11 cellular contexts compared by ENCODE assay signal in the genomic region with DNA sequence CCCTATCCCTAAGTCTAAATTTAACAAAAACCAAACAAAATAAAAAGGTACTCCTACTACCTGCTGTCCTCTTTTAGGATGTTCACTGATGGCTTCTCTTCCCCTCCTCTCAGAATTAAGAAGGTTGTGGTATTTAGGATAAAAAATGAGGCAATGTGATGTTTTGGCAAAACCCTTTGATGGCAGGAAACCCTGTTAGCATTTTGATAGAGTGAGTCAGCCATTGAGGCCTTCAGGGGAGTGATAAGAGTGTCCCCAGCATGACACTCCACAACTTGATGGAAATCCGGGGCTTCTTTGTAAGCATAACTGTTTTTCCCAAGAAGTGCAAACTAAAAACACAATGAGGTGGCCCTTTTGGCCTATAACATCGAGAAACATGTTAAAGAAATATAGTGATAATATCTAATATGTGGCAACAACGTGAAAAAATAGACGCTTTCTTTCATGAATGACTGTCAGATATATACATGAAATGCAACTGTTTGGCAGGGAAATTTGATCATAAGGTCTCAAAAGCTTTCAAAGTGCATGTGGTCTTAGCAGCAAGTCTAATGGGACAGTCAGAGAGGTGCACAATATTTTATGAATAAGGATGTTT. TPM values are rescaled to one million over a fixed set of nuclear protein-coding genes. Genes with fewer than 3 reads are reported as not detected.
DNase-seq lines count a peak whose midpoint lies in the region; TF ChIP-seq lines count a peak whose summit lies in the region.
"Had no signal": no experiment of that assay in that cellular context is flagged by ENCODE, and none has a peak within 500 bp of the region (broad histone marks: within the 10 kb centered on the region; RNA-seq: fewer than 3 reads in every experiment).

No MANE protein-coding gene starts in this region.

- DNase-seq in CMK (ENCODE audit: low read depth) (peak; percentile 38), LHCN-M2 (ENCODE audit: low read depth) (peak; percentile 33), iris pigment epithelial cell (ENCODE audit: low read depth) (peak; percentile 76), HPDE6-E6E7 (ENCODE audit: extremely low spot score) (no peak), ovary (no peak), C1 segment of cervical spinal cord (lab: John Stamatoyannopoulos, UW) (no peak), hippocampal formation (lab: John Stamatoyannopoulos, UW) (no peak)
- DNase-seq: Karpas-422 had no signal

- no peaks in the 10 kb centered on the region for H3K36me3 ChIP-seq in ovary
- H3K36me3 ChIP-seq: neural progenitor cell had no signal

- peaks cover 4% of the 10 kb centered on the region for H3K36me3 Mint-ChIP-seq in activated naive CD8-positive, alpha-beta T cell
- H3K36me3 Mint-ChIP-seq: neural progenitor cell had no signal

- H3K9me3 Mint-ChIP-seq in activated naive CD8-positive, alpha-beta T cell (ENCODE audit: low read depth): peaks cover under 1% of the 10 kb centered on the region
- H3K9me3 Mint-ChIP-seq: neural progenitor cell had no signal

- TF ChIP-seq POLR2A in ovary (IDR thresholded peaks at IDR 0.05): no peak

- no peak for TF ChIP-seq EP300 in ovary (IDR thresholded peaks at IDR 0.05)

- no peak overlapping the region for H3K4me3 ChIP-seq in ovary
- H3K4me3 ChIP-seq: hepatocyte, neural progenitor cell had no signal

- H3K4me1 ChIP-seq in ovary (ENCODE audit: insufficient read depth): peaks cover 10% of the 10 kb centered on the region
- H3K4me1 ChIP-seq: neural progenitor cell had no signal

- H3K27me3 Mint-ChIP-seq in activated naive CD8-positive, alpha-beta T cell: no peaks in the 10 kb centered on the region

- intact Hi-C loops in ovary (cut with DNase I): no loop called here

- 16 to 37% (median 20%) methylated on average over 4 of the region's 4 CpGs for WGBS in ovary, 3 donors

- peak overlapping the region in 1 of 2 donors; percentile 34 for H3K27ac ChIP-seq in ovary
- H3K27ac ChIP-seq: hepatocyte, neural progenitor cell had no signal

- no peaks in the 10 kb centered on the region for H3K9me3 ChIP-seq in ovary

- peak overlapping the region; percentile 70 for H3K27ac Mint-ChIP-seq in activated naive CD8-positive, alpha-beta T cell
- H3K27ac Mint-ChIP-seq: neural progenitor cell had no signal

- peak overlapping the region; percentile 38 for H3K4me3 Mint-ChIP-seq in activated naive CD8-positive, alpha-beta T cell
- H3K4me3 Mint-ChIP-seq: neural progenitor cell had no signal

- H3K4me1 Mint-ChIP-seq in activated naive CD8-positive, alpha-beta T cell (ENCODE audit: low read depth): peaks cover 67% of the 10 kb centered on the region

- no peak for TF ChIP-seq CTCF in ovary (IDR thresholded peaks at IDR 0.05)

- H3K27me3 ChIP-seq in ovary: no peaks in the 10 kb centered on the region
- H3K27me3 ChIP-seq: hepatocyte, neural progenitor cell had no signal

RNA-seq across cellular contexts. Expression of a gene that starts 55.0 kb away (rescaled TPM):
- 1.6 and 2.2 TPM in 2 replicates for total RNA-seq in LHCN-M2 (2014; rRNA removed)
- 1.3 TPM for polyA plus RNA-seq in LHCN-M2 (2012)
- 10 to 100 TPM; 12.6 to 21.3 (median 14.7) TPM for total RNA-seq in ovary
- 10 to 100 TPM; 12.7 to 18.6 TPM for polyA plus RNA-seq in ovary

Comparison
In these comparisons a context has a peak if more than half of its experiments do, and no peak if none do; other contexts are left out.
1. DNase-seq: peak in CMK (single experiment), LHCN-M2 (single experiment) and iris pigment epithelial cell (single experiment); none in HPDE6-E6E7 (single experiment), ovary (0 of 5), C1 segment of cervical spinal cord (0 of 14) and hippocampal formation (0 of 2).